Comparison of ENCODE assay signal across 8 cellular contexts in genomic region chr11:66418168-66418985, GRCh38. TPM values are rescaled to one million over a fixed set of nuclear protein-coding genes. Genes with fewer than 3 reads are reported as not detected.
DNase-seq lines count a peak whose midpoint lies in the region; ATAC-seq, FAIRE-seq and TF ChIP-seq lines count a peak whose summit lies in the region.

No MANE protein-coding gene starts in this region.

- peaks cover 0 to 39% of the 10 kb centered on the region in 2 donors for H3K4me1 ChIP-seq in right atrium auricular region

- H3K36me3 ChIP-seq in GM06990 (ENCODE audit: control insufficient read depth, insufficient read depth, low read length) (no peaks in the 10 kb centered on the region), right atrium auricular region (no peaks in the 10 kb centered on the region)

- H3K9me3 ChIP-seq in T-helper 17 cell (ENCODE audit: control insufficient read depth, low read length, poor library complexity, severe bottlenecking) = no peaks in the 10 kb centered on the region
- H3K9me3 ChIP-seq in right atrium auricular region = no peaks in the 10 kb centered on the region

- H3K27me3 Mint-ChIP-seq in T-helper 17 cell = peaks cover 42% of the 10 kb centered on the region

- H3K27me3 ChIP-seq in GM06990 (replicated peaks; ENCODE audit: control insufficient read depth, insufficient read depth, low read length) (peaks cover 2% of the 10 kb centered on the region), right atrium auricular region (no peaks in the 10 kb centered on the region)

- H3K4me3 Mint-ChIP-seq in T-helper 17 cell = no peak overlapping the region

- TF ChIP-seq CTCF in GM06990 (IDR thresholded peaks at IDR 0.05; ENCODE audit: insufficient read depth, low read length, poor library complexity, severe bottlenecking) (peak; percentile 45), right atrium auricular region (IDR thresholded peaks at IDR 0.05) (peak in 1 of 2 donors; percentile 59)

- FAIRE-seq in GM19239 (lab: Jason Lieb, UNC) = no peak

- H3K4me1 Mint-ChIP-seq in T-helper 17 cell = no peaks in the 10 kb centered on the region

- H3K27ac ChIP-seq in angular gyrus (ENCODE audit: low read depth, low read length) (peak overlapping the region; percentile 76), right atrium auricular region (peak overlapping the region; percentile 47 to 53)

- H3K27ac Mint-ChIP-seq in T-helper 17 cell = no peak overlapping the region

- DNase-seq in GM06990 (ENCODE audit: extremely low read depth, insufficient read length) = peak; percentile 26
- DNase-seq in NCI-H1092 (lab: John Stamatoyannopoulos, UW) = peak; percentile 11
- peak; percentile 13 to 43 (median 37) for DNase-seq in T-helper 17 cell
- peak; percentile 78 for DNase-seq in right atrium auricular region (ENCODE audit: low spot score)
- peak; percentile 76 for DNase-seq in sciatic nerve (ENCODE audit: low spot score)
- DNase-seq in GM19239 (ENCODE audit: insufficient read length, low spot score) = no peak

- intact Hi-C loops in sciatic nerve (cut with DNase I) = no loop called here

- H3K4me3 ChIP-seq in GM06990 (replicated peaks; ENCODE audit: low read depth, low read length) = no peak overlapping the region
- H3K4me3 ChIP-seq in right atrium auricular region = no peak overlapping the region

- ATAC-seq in T-helper 17 cell (no peak), sciatic nerve (no peak), GM21737 (IDR thresholded peaks at IDR 0.05; ENCODE audit: unreplicated experiment) (no peak)

- peaks cover 3% of the 10 kb centered on the region for H3K36me3 Mint-ChIP-seq in T-helper 17 cell (ENCODE audit: low read depth)

RNA-seq across cellular contexts. Expression of gene NPAS4, which starts 2.5 kb away (rescaled TPM):
- not detected for total RNA-seq in T-helper 17 cell
- under 1 TPM in 1 of 2 donors, not detected in 1; 0.19 TPM for total RNA-seq in right atrium auricular region
- not detected for total RNA-seq in sciatic nerve

RNA-seq across cellular contexts. Expression of gene MRPL11, which starts 20.3 kb away (rescaled TPM):
- total RNA-seq in T-helper 17 cell = 10 to 100 TPM; 30.1 to 31.1 TPM
- total RNA-seq in right atrium auricular region = 10 to 100 TPM; 33.1 to 54.4 TPM
- 25.1 TPM for total RNA-seq in sciatic nerve

RNA-seq across cellular contexts. Expression of gene SLC29A2, which starts 46.8 kb away (rescaled TPM):
- total RNA-seq in T-helper 17 cell = 1 to 10 TPM; 5.4 TPM
- 10 to 100 TPM; 16.9 to 19.9 TPM for total RNA-seq in right atrium auricular region
- total RNA-seq in sciatic nerve = 2.3 TPM

RNA-seq across cellular contexts. Expression of gene PELI3, which starts 48.3 kb away (rescaled TPM):
- 10 to 100 TPM; 11.3 to 13.3 TPM for total RNA-seq in T-helper 17 cell
- 10 to 100 TPM; 12.7 to 20.7 TPM for total RNA-seq in right atrium auricular region
- 14.8 TPM for total RNA-seq in sciatic nerve
